9 cellular contexts compared by ENCODE assay signal in genomic region chr19:53254451-53255341, GRCh38. TPM values are rescaled to one million over a fixed set of nuclear protein-coding genes. Genes with fewer than 3 reads are reported as not detected.
DNase-seq lines count a peak whose midpoint lies in the region; ATAC-seq and TF ChIP-seq lines count a peak whose summit lies in the region.
"Had no signal": no experiment of that assay in that cellular context is flagged by ENCODE, and none has a peak within 500 bp of the region (broad histone marks: within the 10 kb centered on the region; RNA-seq: fewer than 3 reads in every experiment).

TSS of gene ZNF677 (minus strand) at chr19:53254873. CDS start at chr19:53251550, 3,323 bp downstream.

- H3K27ac Mint-ChIP-seq in endodermal cell: peak within 1 kb of the TSS; percentile 96

- H3K4me2 ChIP-seq in mesendoderm (ENCODE audit: low read length): peak within 1 kb of the TSS; percentile 63

- H2BK15ac ChIP-seq in mesendoderm (replicated peaks; ENCODE audit: low read depth): no peak within 1 kb of the TSS

- TF ChIP-seq CTCF in endodermal cell (conservative IDR thresholded peaks at IDR 0.05): no peak

- peak within 1 kb of the TSS; percentile 64 for H3K18ac ChIP-seq in mesendoderm (ENCODE audit: low read length)

- no peak within 1 kb of the TSS for H4K5ac ChIP-seq in mesendoderm (ENCODE audit: low read length)

- no peak within 1 kb of the TSS for H3K23ac ChIP-seq in mesendoderm (ENCODE audit: low read length)

- no peaks in the 10 kb centered on the region for H3K27me3 Mint-ChIP-seq in endodermal cell (ENCODE audit: insufficient read depth)

- H3K4me1 ChIP-seq in endodermal cell (ENCODE audit: control insufficient read depth, insufficient read depth, low read length) (no peaks in the 10 kb centered on the region), mesendoderm (ENCODE audit: control insufficient read depth, low read depth, low read length) (no peaks in the 10 kb centered on the region)

- H3K9ac ChIP-seq in endodermal cell (ENCODE audit: extremely low read depth, low read length, poor library complexity, severe bottlenecking) (peak within 1 kb of the TSS; percentile 70), mesendoderm (ENCODE audit: low read length) (peak within 1 kb of the TSS; percentile 79)

- no peaks in the 10 kb centered on the region for H3K79me1 ChIP-seq in mesendoderm (ENCODE audit: low read length)

- ATAC-seq in GM18520 (IDR thresholded peaks at IDR 0.05; ENCODE audit: unreplicated experiment) (no peak), HG02885 (IDR thresholded peaks at IDR 0.05; ENCODE audit: poor library complexity, unreplicated experiment) (no peak)
- ATAC-seq: HCT116 had no signal

- no peak within 1 kb of the TSS for H2BK5ac ChIP-seq in mesendoderm (ENCODE audit: low read length)

- H3K9me3 Mint-ChIP-seq in endodermal cell: peaks cover 68% of the 10 kb centered on the region

- no peaks in the 10 kb centered on the region for H3K79me2 ChIP-seq in mesendoderm (ENCODE audit: control insufficient read depth, insufficient read depth, low read length)

- peaks cover 54% of the 10 kb centered on the region for H3K9me3 ChIP-seq in endodermal cell (ENCODE audit: control insufficient read depth, low read length)

- H3K27ac ChIP-seq in endodermal cell (ENCODE audit: low read depth, low read length): no peak within 1 kb of the TSS
- H3K27ac ChIP-seq in mesendoderm (ENCODE audit: low read depth, low read length): no peak within 1 kb of the TSS

- H3K4me3 Mint-ChIP-seq in endodermal cell: peak within 1 kb of the TSS; percentile 98

- no peak within 1 kb of the TSS for H4K8ac ChIP-seq in mesendoderm (ENCODE audit: low read depth, low read length)

- H3K36me3 ChIP-seq in endodermal cell (ENCODE audit: control insufficient read depth, insufficient read depth, low read length): peaks cover 35% of the 10 kb centered on the region
- H3K36me3 ChIP-seq in mesendoderm (ENCODE audit: control insufficient read depth, insufficient read depth, low read length): no peaks in the 10 kb centered on the region

- H3K4me3 ChIP-seq in endodermal cell (ENCODE audit: low read length): peak within 1 kb of the TSS; percentile 90
- peak within 1 kb of the TSS; percentile 87 for H3K4me3 ChIP-seq in mesendoderm (ENCODE audit: low read length)

- peaks cover 41% of the 10 kb centered on the region for H3K36me3 Mint-ChIP-seq in endodermal cell (ENCODE audit: low read depth)

- peaks cover 5% of the 10 kb centered on the region for H3K4me1 Mint-ChIP-seq in endodermal cell

- H3K27me3 ChIP-seq in endodermal cell (ENCODE audit: control insufficient read depth, insufficient read depth, low read length, poor library complexity, severe bottlenecking): no peaks in the 10 kb centered on the region
- no peaks in the 10 kb centered on the region for H3K27me3 ChIP-seq in mesendoderm (ENCODE audit: insufficient read depth, low read length, poor library complexity)

- H2AK5ac ChIP-seq in mesendoderm (ENCODE audit: low read length): no peak within 1 kb of the TSS

- peak within 1 kb of the TSS; percentile 58 for H3K4ac ChIP-seq in mesendoderm (ENCODE audit: low read depth, low read length)

- peak; percentile 86 for DNase-seq in CD1c-positive myeloid dendritic cell (ENCODE audit: extremely low spot score)
- peak; percentile 24 for DNase-seq in NCI-H1436 treated with DMSO at 0.1 percent for 48 hours (lab: John Stamatoyannopoulos, UW)
- DNase-seq in activated CD8-positive, alpha-beta memory T cell treated with anti-CD3 and anti-CD28 coated beads, Interleukin-2, amount 50 U/mL, for 24 hours (ENCODE audit: extremely low read depth): peak; percentile 54
- DNase-seq in endodermal cell: peak; percentile 96
- DNase-seq in mesendoderm: peak; percentile 92
- peak; percentile 53 to 63 (median 61) for DNase-seq in stimulated activated CD4-positive, alpha-beta T cell treated with anti-CD3 and anti-CD28 coated beads, TNF-alpha, amount 100 ng/mL, for 1 hour (ENCODE audit: low read depth in 3 of 3, low spot score in 1 of 3)

- 17 to 29% methylated on average over 46 to 70 of the region's 70 CpGs for WGBS in endodermal cell (ENCODE audit: insufficient coverage in 1 of 2, insufficient read length in 1 of 2), 2 experiments
- WGBS in mesendoderm (ENCODE audit: extremely low coverage, insufficient coverage, low lambda C conversion rate): no CpG with 5 or more reads among the region's 70 CpGs

- H2BK120ac ChIP-seq in mesendoderm (ENCODE audit: low read depth, low read length): no peak within 1 kb of the TSS

- H3K56ac ChIP-seq in mesendoderm (ENCODE audit: low read length): peak within 1 kb of the TSS; percentile 80

RNA-seq across cellular contexts. Expression of gene ZNF677, which starts in this region (rescaled TPM):
- total RNA-seq in endodermal cell: 10 to 100 TPM; 35.6 to 56.5 TPM
- polyA plus RNA-seq in endodermal cell (2013, experiment 1 of 2): 23.6 TPM
- polyA plus RNA-seq in endodermal cell (2013, experiment 2 of 2): 26.0 TPM
- 29.6 TPM for polyA plus RNA-seq in mesendoderm (2013, experiment 1 of 2)
- polyA plus RNA-seq in mesendoderm (2013, experiment 2 of 2): 29.8 TPM

Comparison
In these comparisons a context has a peak if more than half of its experiments do, and no peak if none do; other contexts are left out.
1. DNase-seq: peak in every context shown above with its lines; median percentile 96 in endodermal cell; 92 in mesendoderm; 86 in CD1c-positive myeloid dendritic cell; 61 in stimulated activated CD4-positive, alpha-beta T cell treated with anti-CD3 and anti-CD28 coated beads, TNF-alpha, amount 100 ng/mL, for 1 hour; 54 in activated CD8-positive, alpha-beta memory T cell treated with anti-CD3 and anti-CD28 coated beads, Interleukin-2, amount 50 U/mL, for 24 hours; 24 in NCI-H1436 treated with DMSO at 0.1 percent for 48 hours.